In the genomic region with DNA sequence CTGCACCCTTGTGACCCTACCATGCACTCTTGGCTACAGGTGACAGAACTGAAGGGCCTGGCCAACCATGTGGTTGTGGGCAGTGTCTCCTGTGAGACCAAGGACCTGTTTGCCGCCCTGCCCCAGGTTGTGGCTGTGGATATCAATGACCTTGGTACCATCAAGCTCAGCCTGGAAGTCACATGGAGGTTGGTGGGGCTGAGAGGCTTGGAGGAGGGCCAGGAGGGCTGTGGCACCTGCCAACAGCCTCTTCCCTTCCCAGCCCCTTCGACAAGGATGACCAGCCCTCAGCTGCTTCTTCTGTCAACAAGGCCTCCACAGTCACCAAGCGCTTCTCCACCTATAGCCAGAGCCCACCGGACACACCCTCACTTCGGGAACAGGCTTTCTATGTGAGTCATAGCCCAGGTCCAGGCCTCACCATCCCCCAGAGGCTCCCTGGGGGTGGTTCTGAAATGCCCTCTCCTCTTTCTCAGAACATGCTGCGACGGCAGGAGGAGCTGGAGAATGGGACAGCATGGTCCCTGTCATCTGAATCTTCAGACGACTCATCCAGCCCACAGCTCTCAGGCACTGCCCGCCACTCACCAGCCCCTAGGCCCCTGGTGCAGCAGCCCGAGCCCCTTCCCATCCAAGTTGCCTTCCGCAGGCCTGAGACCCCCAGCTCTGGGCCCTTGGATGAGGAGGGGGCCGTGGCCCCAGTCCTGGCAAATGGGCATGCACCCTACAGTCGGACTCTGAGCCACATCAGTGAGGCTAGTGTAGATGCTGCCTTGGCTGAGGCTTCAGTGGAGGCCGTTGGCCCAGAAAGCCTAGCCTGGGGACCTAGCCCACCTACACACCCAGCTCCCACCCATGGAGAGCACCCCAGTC, we compare ENCODE assay signal across 11 cellular contexts. TPM values are rescaled to one million over a fixed set of nuclear protein-coding genes. Genes with fewer than 3 reads are reported as not detected.
DNase-seq lines count a peak whose midpoint lies in the region; ATAC-seq and TF ChIP-seq lines count a peak whose summit lies in the region.
"Had no signal": no experiment of that assay in that cellular context is flagged by ENCODE, and none has a peak within 500 bp of the region (broad histone marks: within the 10 kb centered on the region; RNA-seq: fewer than 3 reads in every experiment).

No MANE protein-coding gene starts in this region.

- H3K27me3 Mint-ChIP-seq in T-cell (no peaks in the 10 kb centered on the region), CD14-positive monocyte (ENCODE audit: low read depth in 3 of 3) (peaks cover 8 to 26% (median 10%) of the 10 kb centered on the region in 3 donors)

- H3K9me3 ChIP-seq in left ventricle myocardium inferior (replicated peaks) (no peaks in the 10 kb centered on the region), transverse colon (no peaks in the 10 kb centered on the region), BE2C (no peaks in the 10 kb centered on the region; the same call in 1 of the 2 replicates)

- H3K4me1 Mint-ChIP-seq in T-cell = peaks cover 45 to 57% (median 55%) of the 10 kb centered on the region in 3 donors
- H3K4me1 Mint-ChIP-seq in CD14-positive monocyte = peaks cover 29% of the 10 kb centered on the region

- WGBS in transverse colon (ENCODE audit: low coverage in 1 of 2), 2 donors = 88% methylated on average over 14 of the region's 14 CpGs; no CpG with 5 or more reads in 1 of the 2 donors

- H3K36me3 ChIP-seq in left ventricle myocardium inferior (peaks cover 79% of the 10 kb centered on the region), transverse colon (no peaks in the 10 kb centered on the region), BE2C (peaks cover 30% of the 10 kb centered on the region)

- no peak overlapping the region for H3K4me3 Mint-ChIP-seq in T-cell
- H3K4me3 Mint-ChIP-seq in CD14-positive monocyte = no peak overlapping the region

- intact Hi-C loops in Right ventricle myocardium inferior (cut with DNase I) (loop anchor here (2.0 kb wide), 1 partner anchor 19 kb away; no protein-coding TSS in a partner anchor), Right ventricle myocardium superior (cut with DNase I) (loop anchor here (10.0 kb wide), 1 partner anchor 103 kb away; a partner anchor contains a TSS), left ventricle myocardium inferior (cut with micrococcal nuclease) (no loop called here), transverse colon (cut with DNase I; ENCODE audit: low total_unique reads) (no loop called here), CD14-positive monocyte (cut with micrococcal nuclease) (no loop called here)

- H3K36me3 Mint-ChIP-seq in T-cell = peaks cover 9% of the 10 kb centered on the region
- peaks cover 74 to 86% of the 10 kb centered on the region in 2 donors for H3K36me3 Mint-ChIP-seq in CD14-positive monocyte

- CTCF ChIA-PET in T-cell (lab: Charles Lee) = interaction anchor here (0.6 to 1.0 kb wide), 2 partner anchors 8 to 50 kb away, joined by 4 read pairs; no protein-coding TSS in a partner anchor

- in situ Hi-C loops in transverse colon (cut with MboI; ENCODE audit: low pct_ligation_motif_present in 1 of 4, low pct_unique_long_range_greater_than_20kb in 1 of 4, low sequenced_read_pairs in 3 of 4) = no loop called here

- no peaks in the 10 kb centered on the region for H3K9me3 Mint-ChIP-seq in T-cell
- peaks cover 0 to 5% (median 0%) of the 10 kb centered on the region in 7 donors for H3K9me3 Mint-ChIP-seq in CD14-positive monocyte

- TF ChIP-seq EP300 in transverse colon (IDR thresholded peaks at IDR 0.05; ENCODE audit: low read depth) = no peak

- H3K27me3 ChIP-seq in left ventricle myocardium inferior (ENCODE audit: low read depth) (no peaks in the 10 kb centered on the region), transverse colon (peaks cover 14% of the 10 kb centered on the region), BE2C (no peaks in the 10 kb centered on the region)

- H3K27ac ChIP-seq in left ventricle myocardium inferior (replicated peaks) (peak overlapping the region; percentile 99), transverse colon (no peak overlapping the region)

- POLR2A ChIA-PET in T-cell (lab: Charles Lee) = interaction anchor here (0.5 to 0.6 kb wide), 3 partner anchors 80 to 524 kb away, joined by 5 to 8 read pairs (median 7); no protein-coding TSS in a partner anchor

- H3K4me3 ChIP-seq in left ventricle myocardium inferior = no peak overlapping the region
- H3K4me3 ChIP-seq in transverse colon = no peak overlapping the region
- H3K4me3 ChIP-seq in BE2C (ENCODE audit: low read depth, low read length) = no peak overlapping the region
- H3K4me3 ChIP-seq: lung had no signal

- peak overlapping the region; percentile 82 for H3K27ac Mint-ChIP-seq in T-cell
- H3K27ac Mint-ChIP-seq in CD14-positive monocyte = peak overlapping the region in 3 of 7 donors; percentile 65 to 80 (median 79)

- peaks cover 99% of the 10 kb centered on the region for H3K4me1 ChIP-seq in left ventricle myocardium inferior
- peaks cover 14 to 29% (median 26%) of the 10 kb centered on the region in 4 donors for H3K4me1 ChIP-seq in transverse colon
- peaks cover 4% of the 10 kb centered on the region; the same call in 1 of the 2 replicates for H3K4me1 ChIP-seq in BE2C

- ATAC-seq in Right ventricle myocardium inferior (no peak), Right ventricle myocardium superior (ENCODE audit: poor library complexity) (no peak), T-cell (replicated peaks in 1 of 4) (no peak)

- DNase-seq in Right ventricle myocardium inferior (ENCODE audit: missing footprints) (peak; percentile 14), Right ventricle myocardium superior (no peak), T-cell (no peak), left ventricle myocardium inferior (peak; percentile 55), transverse colon (peak; percentile 5), cerebellum (ENCODE audit: low spot score) (no peak), BE2C (no peak), CD14-positive monocyte (ENCODE audit: low spot score) (no peak)
- DNase-seq: AML-193, NCI-H2171 treated with DMSO at 0.1 percent for 48 hours had no signal

- no peak for TF ChIP-seq CTCF in left ventricle myocardium inferior (IDR thresholded peaks at IDR 0.05; ENCODE audit: borderline replicate concordance)
- TF ChIP-seq CTCF in transverse colon (IDR thresholded peaks at IDR 0.05) = no peak
- no peak for TF ChIP-seq CTCF in BE2C (IDR thresholded peaks at IDR 0.05; ENCODE audit: low read depth, low read length)
- TF ChIP-seq CTCF in CD14-positive monocyte (IDR thresholded peaks at IDR 0.05) = no peak

- TF ChIP-seq POLR2A in transverse colon (IDR thresholded peaks at IDR 0.05) = no peak

RNA-seq across cellular contexts. Expression of a gene that starts 13.0 kb away (rescaled TPM):
- total RNA-seq in Right ventricle myocardium inferior = 68.4 TPM
- total RNA-seq in Right ventricle myocardium superior = 73.7 TPM
- total RNA-seq in T-cell = 10 to 100 TPM; 33.9 to 60.7 (median 52.4) TPM
- 79.7 TPM for total RNA-seq in left ventricle myocardium inferior
- 100 to 1,000 TPM in 1 of 4 donors, 10 to 100 TPM in 3; 11.2 to 141 (median 24.1) TPM for total RNA-seq in transverse colon
- total RNA-seq in cerebellum = 31.1 TPM
- 68.5 TPM for polyA plus RNA-seq in BE2C (2012; ENCODE audit: insufficient read depth, insufficient read length, low read depth)
- 10 to 100 TPM in 1 of 2 donors, 1 to 10 TPM in 1; 8.6 to 17.5 TPM for polyA plus RNA-seq in CD14-positive monocyte

RNA-seq across cellular contexts. Expression of a gene that starts 20.7 kb away (rescaled TPM):
- 28.2 TPM for total RNA-seq in Right ventricle myocardium inferior
- 24.9 TPM for total RNA-seq in Right ventricle myocardium superior
- 10 to 100 TPM; 55.3 to 69.0 (median 64.0) TPM for total RNA-seq in T-cell
- total RNA-seq in left ventricle myocardium inferior = 26.1 TPM
- total RNA-seq in transverse colon = 10 to 100 TPM; 40.0 to 46.8 (median 41.9) TPM
- total RNA-seq in cerebellum = 44.8 TPM
- 76.9 TPM for polyA plus RNA-seq in BE2C (2012; ENCODE audit: insufficient read depth, insufficient read length, low read depth)
- polyA plus RNA-seq in CD14-positive monocyte = 10 to 100 TPM in 1 of 2 donors, 1 to 10 TPM in 1; 8.4 to 17.7 TPM

RNA-seq across cellular contexts. Expression of a gene that starts 58.3 kb away (rescaled TPM):
- not detected for total RNA-seq in Right ventricle myocardium inferior
- total RNA-seq in Right ventricle myocardium superior = not detected
- not detected for total RNA-seq in T-cell
- not detected for total RNA-seq in left ventricle myocardium inferior
- not detected for total RNA-seq in transverse colon
- total RNA-seq in cerebellum = not detected
- polyA plus RNA-seq in BE2C (2012; ENCODE audit: insufficient read depth, insufficient read length, low read depth) = 2.0 TPM
- under 1 TPM; 0.32 to 0.54 TPM for polyA plus RNA-seq in CD14-positive monocyte

Comparison
In these comparisons a context has a peak if more than half of its experiments do, and no peak if none do; other contexts are left out.
1. DNase-seq: peak in Right ventricle myocardium inferior (single experiment), left ventricle myocardium inferior (single experiment) and transverse colon (single experiment); none in Right ventricle myocardium superior (single experiment), T-cell (0 of 34), cerebellum (single experiment), BE2C (single experiment) and CD14-positive monocyte (single experiment).
2. intact Hi-C loops: an anchor here in Right ventricle myocardium inferior (2.0 kb wide) and Right ventricle myocardium superior (10.0 kb wide); none called in left ventricle myocardium inferior, transverse colon and CD14-positive monocyte.